ENCODE assay signal across 27 cellular contexts in the genomic region with DNA sequence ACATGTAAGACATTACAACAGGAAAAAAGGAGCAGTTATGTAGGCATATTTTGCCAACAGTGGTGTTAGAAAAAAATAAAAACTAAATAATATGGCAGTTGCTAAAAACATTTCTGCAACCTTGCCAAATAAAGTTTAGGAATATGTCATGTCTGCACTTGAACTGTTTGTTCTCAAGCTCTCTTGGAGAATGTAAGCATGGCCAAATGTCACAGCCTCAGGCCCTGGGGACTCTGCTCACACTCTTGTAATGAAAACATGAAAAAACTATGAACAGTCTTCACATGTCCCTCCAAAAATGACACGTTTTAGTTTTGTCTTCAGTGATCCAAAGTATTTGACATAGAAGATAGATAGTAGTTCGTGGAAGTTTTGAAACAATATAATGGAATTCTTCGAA.
DNase-seq lines count a peak whose midpoint lies in the region; ATAC-seq and TF ChIP-seq lines count a peak whose summit lies in the region.
"Had no signal": no experiment of that assay in that cellular context is flagged by ENCODE, and none has a peak within 500 bp of the region (broad histone marks: within the 10 kb centered on the region; RNA-seq: fewer than 3 reads in every experiment).

No MANE protein-coding gene starts in this region.

- H3K4me3 ChIP-seq in ACC112 (ENCODE audit: low read depth, low read length): no peak overlapping the region
- no peak overlapping the region for H3K4me3 ChIP-seq in breast epithelium
- H3K4me3 ChIP-seq: A549, colonic mucosa, psoas muscle had no signal

- no peaks in the 10 kb centered on the region for H3K9me3 ChIP-seq in breast epithelium
- H3K9me3 ChIP-seq: A549, colonic mucosa, neutrophil, psoas muscle had no signal

- no peak for TF ChIP-seq CTCF in breast epithelium (IDR thresholded peaks at IDR 0.05)

- H3K27ac ChIP-seq in ACC112 (ENCODE audit: low read depth, low read length) (no peak overlapping the region; the same call in 1 of the 2 replicates), breast epithelium (no peak overlapping the region)
- H3K27ac ChIP-seq: A549, colonic mucosa, neutrophil, psoas muscle had no signal

- H3K4me1 ChIP-seq in ACC112 (ENCODE audit: control insufficient read depth, insufficient read depth, low read length, unreplicated experiment) (peaks cover 21% of the 10 kb centered on the region), breast epithelium (no peaks in the 10 kb centered on the region)
- H3K4me1 ChIP-seq: A549, colonic mucosa had no signal

- no peak for TF ChIP-seq POLR2A in breast epithelium (IDR thresholded peaks at IDR 0.05)

- ATAC-seq in left cardiac atrium: peak; percentile 35 to 60
- ATAC-seq: A549; activated naive CD8-positive, alpha-beta T cell treated with anti-CD3 and anti-CD28 coated beads, Interleukin-2, amount 50 U/mL, for 24 hours; CD8-positive, alpha-beta T cell; PC-3; psoas muscle had no signal

- H3K79me2 ChIP-seq in ACC112 (ENCODE audit: control insufficient read depth, insufficient read depth, low read length, unreplicated experiment): no peaks in the 10 kb centered on the region

- intact Hi-C loops in breast epithelium (cut with DNase I; ENCODE audit: low total_unique reads) (no loop called here), left cardiac atrium (cut with DNase I) (no loop called here), head of caudate nucleus (cut with DNase I) (no loop called here)

- H3K27me3 ChIP-seq in ACC112 (ENCODE audit: insufficient read depth, low read length): no peaks in the 10 kb centered on the region
- H3K27me3 ChIP-seq in breast epithelium: no peaks in the 10 kb centered on the region
- H3K27me3 ChIP-seq: colonic mucosa, neutrophil had no signal

- DNase-seq in breast epithelium (ENCODE audit: low spot score in 2 of 2) (peak; percentile 49 to 60), left cardiac atrium (no peak), mucosa of gallbladder (ENCODE audit: low spot score) (peak; percentile 20), activated gamma-delta T cell treated with Interleukin-2 at 50 U/mL for 16 hours (no peak), islet precursor cell (no peak), head of caudate nucleus (no peak), retina (no peak)
- DNase-seq: activated CD4-positive, alpha-beta T cell treated with anti-CD3 and anti-CD28 coated beads for 4 hours; activated CD8-positive, alpha-beta memory T cell treated with anti-CD3 and anti-CD28 coated beads for 24 hours; activated gamma-delta T cell; activated naive CD8-positive, alpha-beta T cell treated with anti-CD3 and anti-CD28 coated beads, Interleukin-2, amount 50 U/mL, for 24 hours; activated T-cell treated with anti-CD3 and anti-CD28 coated beads, Interleukin-2, amount 50 U/mL, for 1 hour; CD8-positive, alpha-beta T cell; colonic mucosa; effector CD8-positive, alpha-beta T cell; erythroblast; NCI-H1092; NCI-H1694 treated with DMSO at 0.1 percent for 48 hours; NCI-H510A treated with DMSO at 0.1 percent for 48 hours; NK-92 treated with Interleukin-12 subunit alpha and Interleukin-12 subunit beta, amount 100 ng/mL, for 24 hours; PC-3; SHP77 treated with DMSO at 0.1 percent for 48 hours; stimulated activated CD4-positive, alpha-beta T cell treated with anti-CD3 and anti-CD28 coated beads, Interleukin-2, amount 100 ng/mL, for 24 hours had no signal

- no peaks in the 10 kb centered on the region for H3K36me3 ChIP-seq in ACC112 (ENCODE audit: insufficient read depth, low read length)
- H3K36me3 ChIP-seq in breast epithelium: no peaks in the 10 kb centered on the region
- H3K36me3 ChIP-seq: colonic mucosa, neutrophil had no signal

- H2AFZ ChIP-seq in ACC112 (ENCODE audit: low read length, unreplicated experiment): peak overlapping the region; percentile 33

Comparison
In these comparisons a context has a peak if more than half of its experiments do, and no peak if none do; other contexts are left out.
1. DNase-seq: peak in breast epithelium (2 of 2) and mucosa of gallbladder (single experiment); none in left cardiac atrium (single experiment), activated gamma-delta T cell treated with Interleukin-2 at 50 U/mL for 16 hours (single experiment), islet precursor cell (single experiment), head of caudate nucleus (0 of 42) and retina (single experiment).